Comparison of ENCODE assay signal across 1 cellular context in the genomic region with DNA sequence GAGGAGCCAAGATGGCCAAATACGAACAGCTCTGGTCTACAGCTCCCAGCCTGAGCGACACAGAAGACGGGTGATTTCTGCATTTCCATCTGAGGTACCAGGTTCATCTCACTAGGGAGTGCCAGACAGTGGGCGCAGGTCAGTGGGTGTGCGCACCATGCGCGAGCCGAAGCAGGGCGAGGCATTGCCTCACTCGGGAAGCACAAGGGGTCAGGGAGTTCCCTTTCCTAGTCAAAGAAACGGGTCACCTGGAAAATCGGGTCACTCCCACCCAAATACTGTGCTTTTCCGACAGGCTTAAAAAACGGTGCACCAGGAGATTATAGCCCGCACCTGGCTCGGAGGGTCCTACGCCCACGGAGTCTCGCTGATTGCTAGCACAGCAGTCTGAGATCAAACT. TPM values are rescaled to one million over a fixed set of nuclear protein-coding genes. Genes with fewer than 3 reads are reported as not detected.
"Had no signal": no experiment of that assay in that cellular context is flagged by ENCODE, and none has a peak within 500 bp of the region (broad histone marks: within the 10 kb centered on the region; RNA-seq: fewer than 3 reads in every experiment).

No MANE protein-coding gene starts in this region.

RNA-seq across cellular contexts. Expression of a gene that starts 19.7 kb away (rescaled TPM):
- total RNA-seq: G401 had no signal
